ENCODE assay signal across 8 cellular contexts in the genomic region with DNA sequence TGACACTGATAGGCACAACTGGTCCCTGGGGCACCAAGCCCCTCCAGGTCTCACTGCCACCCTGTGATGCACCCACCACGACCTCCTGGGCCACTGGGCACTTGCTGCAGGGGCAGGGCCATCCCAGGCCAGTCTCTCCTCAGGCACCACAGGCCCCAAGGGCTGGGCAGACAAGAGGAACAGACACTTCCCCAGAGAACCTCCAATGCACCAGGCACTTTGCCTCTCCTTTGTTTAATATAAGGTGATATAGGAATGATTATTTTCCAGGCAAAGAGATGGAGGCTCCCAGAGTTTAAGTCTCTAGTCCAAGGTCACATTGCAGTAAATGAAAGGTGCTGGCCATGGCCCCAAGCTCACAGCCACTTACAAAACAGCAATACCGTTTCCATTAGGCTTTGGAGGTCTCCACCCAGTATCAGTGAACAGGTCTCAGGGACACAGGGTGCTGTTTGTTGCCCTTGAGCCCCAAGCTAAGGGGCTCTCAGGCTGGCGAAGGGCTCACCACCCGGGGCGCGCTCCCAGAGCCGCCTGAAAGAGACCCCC. TPM values are rescaled to one million over a fixed set of nuclear protein-coding genes. Genes with fewer than 3 reads are reported as not detected.
A peak's percentile ranks its signal among the peaks of the same experiment; 100 is the strongest.
DNase-seq lines count a peak whose midpoint lies in the region; ATAC-seq and TF ChIP-seq lines count a peak whose summit lies in the region.

No MANE protein-coding gene starts in this region.

- DNase-seq in RKO (ENCODE audit: low spot score) (peak; percentile 35), foreskin keratinocyte (no peak), skeletal muscle cell (ENCODE audit: low read depth) (no peak), NCI-H1105 (lab: John Stamatoyannopoulos, UW) (no peak)
- DNase-seq in activated CD4-positive, CD25-positive, alpha-beta regulatory T cell (lab: John Stamatoyannopoulos, UW) = no peak
- DNase-seq in activated CD4-positive, alpha-beta T cell treated with anti-CD3 and anti-CD28 coated beads, Interleukin-2, amount 50 U/mL, for 1 hour = no peak

- ATAC-seq in GM21447 (IDR thresholded peaks at IDR 0.05; ENCODE audit: unreplicated experiment) (peak; percentile 0), foreskin keratinocyte (no peak), GM19452 (IDR thresholded peaks at IDR 0.05; ENCODE audit: unreplicated experiment) (no peak)

- peaks cover 4% of the 10 kb centered on the region for H3K4me1 ChIP-seq in foreskin keratinocyte

- peak overlapping the region; percentile 31 for H3K4me3 ChIP-seq in skeletal muscle cell (ENCODE audit: low read depth, low read length)

- no peaks in the 10 kb centered on the region for H3K27me3 ChIP-seq in foreskin keratinocyte

- no peak for TF ChIP-seq CTCF in foreskin keratinocyte (conservative IDR thresholded peaks at IDR 0.05)

- peak overlapping the region; percentile 51 for H3K27ac ChIP-seq in foreskin keratinocyte

RNA-seq across cellular contexts. Expression of a gene that starts 4.5 kb away (rescaled TPM):
- 0.60 and 0.75 TPM in 2 replicates for total RNA-seq in foreskin keratinocyte
- 0.56 and 0.84 TPM in 2 replicates for polyA plus RNA-seq in foreskin keratinocyte

RNA-seq across cellular contexts. Expression of a gene that starts 14.6 kb away (rescaled TPM):
- total RNA-seq in foreskin keratinocyte = 0.21 and 0.51 TPM in 2 replicates
- polyA plus RNA-seq in foreskin keratinocyte = 0.31 and 0.34 TPM in 2 replicates

RNA-seq across cellular contexts. Expression of a gene that starts 26.6 kb away (rescaled TPM):
- 16.6 and 18.7 TPM in 2 replicates for total RNA-seq in foreskin keratinocyte
- polyA plus RNA-seq in foreskin keratinocyte = 9.5 and 12.2 TPM in 2 replicates
